ENCODE assay signal across 8 cellular contexts in the genomic region with DNA sequence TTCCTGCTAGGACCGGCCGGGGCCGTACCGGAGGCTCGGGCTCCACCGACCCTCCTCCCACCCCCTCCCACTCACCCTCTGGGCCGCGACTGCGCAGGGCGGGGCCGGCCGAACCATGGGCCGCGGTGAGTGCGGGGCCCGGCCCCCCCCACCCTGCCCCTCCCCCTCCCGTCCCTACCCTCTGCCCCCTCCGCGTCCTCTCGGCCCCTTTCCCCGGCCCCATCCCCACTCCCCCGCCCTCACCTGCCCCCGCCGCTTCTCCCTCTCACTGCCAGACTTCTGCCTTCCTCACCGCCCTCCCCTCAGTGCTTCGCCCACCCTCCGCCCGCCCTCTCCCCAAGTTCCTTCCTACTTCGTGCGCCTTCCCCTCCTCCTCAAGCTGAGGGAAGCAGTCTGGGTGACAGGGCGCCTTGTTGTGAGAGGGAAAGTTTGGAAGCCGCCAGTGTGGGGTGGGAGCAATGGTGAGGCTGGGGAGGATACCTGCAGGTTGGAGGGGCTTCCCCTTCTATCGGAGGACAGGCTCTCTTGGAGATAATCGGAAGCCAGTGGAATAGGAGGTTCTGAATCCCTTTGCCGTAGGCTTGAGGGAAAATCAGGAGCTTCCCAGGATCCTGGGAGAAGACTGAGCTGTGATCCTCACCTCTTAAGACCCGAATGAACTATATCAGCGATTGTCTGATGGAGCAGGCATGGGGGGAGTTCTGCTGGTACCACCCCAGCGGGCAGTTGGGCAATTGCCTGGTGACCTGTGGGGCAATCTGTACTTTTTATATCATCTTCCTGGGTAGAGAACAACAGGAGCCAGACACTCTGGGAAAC. TPM values are rescaled to one million over a fixed set of nuclear protein-coding genes. Genes with fewer than 3 reads are reported as not detected.
DNase-seq lines count a peak whose midpoint lies in the region; ATAC-seq and TF ChIP-seq lines count a peak whose summit lies in the region.

No MANE protein-coding gene starts in this region.

- 2 to 5% methylated on average over 12 to 38 of the region's 38 CpGs for WGBS in GM23248 (ENCODE audit: low coverage in 1 of 2, low lambda C conversion rate in 2 of 2, missing lambda C conversion rate in 2 of 2), 2 experiments
- WGBS in gastroesophageal sphincter (ENCODE audit: low coverage in 1 of 2), 2 donors: 0% methylated on average over 6 of the region's 38 CpGs; no CpG with 5 or more reads in 1 of the 2 donors

- no peaks in the 10 kb centered on the region for H3K9me2 ChIP-seq in GM23248 (ENCODE audit: insufficient read depth)

- H3K27me3 ChIP-seq in GM23248 (replicated peaks; ENCODE audit: insufficient read depth) (no peaks in the 10 kb centered on the region), gastroesophageal sphincter (no peaks in the 10 kb centered on the region), neuron (ENCODE audit: insufficient read depth, low read length) (no peaks in the 10 kb centered on the region)

- DNase-seq in GM23248: peak; percentile 70
- peak; percentile 65 to 82 for DNase-seq in NOMO-1 (lab: John Stamatoyannopoulos, UW; ENCODE audit: unreplicated experiment in 2 of 2)
- DNase-seq in activated effector memory CD4-positive, alpha-beta T cell treated with Interleukin-2 at 50 U/mL for 16 hours: peak; percentile 28

- ATAC-seq in gastroesophageal sphincter (no peak), HG03039 (IDR thresholded peaks at IDR 0.05; ENCODE audit: unreplicated experiment) (no peak), HG02973 (IDR thresholded peaks at IDR 0.05; ENCODE audit: unreplicated experiment) (no peak), HG02884 (IDR thresholded peaks at IDR 0.05; ENCODE audit: unreplicated experiment) (no peak)

- H4K20me1 ChIP-seq in GM23248 (ENCODE audit: insufficient read depth): peaks cover 12% of the 10 kb centered on the region; the same call in 1 of the 2 replicates

- H3K27ac ChIP-seq in GM23248: peak overlapping the region; percentile 97
- H3K27ac ChIP-seq in gastroesophageal sphincter: peak overlapping the region; percentile 88 to 99 (median 98)

- H3K9me3 ChIP-seq in GM23248 (ENCODE audit: low read depth) (no peaks in the 10 kb centered on the region), gastroesophageal sphincter (no peaks in the 10 kb centered on the region), neuron (ENCODE audit: low read length) (no peaks in the 10 kb centered on the region)

- H3F3A ChIP-seq in GM23248 (ENCODE audit: insufficient read depth): peaks cover 47% of the 10 kb centered on the region

- H3K36me3 ChIP-seq in GM23248 (ENCODE audit: low read depth): peaks cover 18% of the 10 kb centered on the region; the same call in 1 of the 2 replicates
- peaks cover 0 to 43% of the 10 kb centered on the region in 2 donors for H3K36me3 ChIP-seq in gastroesophageal sphincter
- peaks cover 35% of the 10 kb centered on the region for H3K36me3 ChIP-seq in neuron (ENCODE audit: insufficient read depth, low read length)

- H3K9ac ChIP-seq in GM23248: peak overlapping the region; percentile 88

- peaks cover 70% of the 10 kb centered on the region for H3K79me2 ChIP-seq in GM23248 (ENCODE audit: insufficient read depth)

- peak overlapping the region; percentile 91 for H3K4me2 ChIP-seq in GM23248 (ENCODE audit: unreplicated experiment)

- H2AFZ ChIP-seq in GM23248 (no peak overlapping the region), neuron (ENCODE audit: low read depth, low read length) (no peak overlapping the region)

- TF ChIP-seq POLR2A in gastroesophageal sphincter (IDR thresholded peaks at IDR 0.05): peak in 1 of 2 donors; percentile 49

- no peak for TF ChIP-seq EP300 in gastroesophageal sphincter (IDR thresholded peaks at IDR 0.05)

- in situ Hi-C loops in GM23248 (cut with MboI): no loop called here

- peaks cover 31% of the 10 kb centered on the region for H3K4me1 ChIP-seq in GM23248 (ENCODE audit: insufficient read depth)
- H3K4me1 ChIP-seq in gastroesophageal sphincter: peaks cover 0 to 70% (median 45%) of the 10 kb centered on the region in 3 donors
- peaks cover 56% of the 10 kb centered on the region for H3K4me1 ChIP-seq in neuron (ENCODE audit: insufficient read depth, low read length)

- H3K4me3 ChIP-seq in GM23248: peak overlapping the region; percentile 93
- H3K4me3 ChIP-seq in gastroesophageal sphincter: peak overlapping the region; percentile 79 to 92
- H3K4me3 ChIP-seq in neuron (ENCODE audit: low read length): peak overlapping the region; percentile 60

- TF ChIP-seq CTCF in gastroesophageal sphincter (IDR thresholded peaks at IDR 0.05): peak in 1 of 4 experiments; percentile 7

RNA-seq across cellular contexts. Expression of a gene that starts 0.5 kb away (rescaled TPM):
- total RNA-seq in GM23248 (2014; rRNA removed; shearing (Covaris generic)): 2.1 and 2.8 TPM in 2 replicates
- 9.7 and 13.0 TPM in 2 replicates for polyA plus RNA-seq in GM23248 (2016; fragmentation: Nextera tagmentation; extraction: Ambion mirVana)
- total RNA-seq in gastroesophageal sphincter: 10 to 100 TPM in 3 of 4 donors, 1 to 10 TPM in 1; 8.9 to 22.6 (median 19.7) TPM

RNA-seq across cellular contexts. Expression of a gene that starts 2.8 kb away (rescaled TPM):
- total RNA-seq in GM23248 (2014; rRNA removed; shearing (Covaris generic)): 13.2 and 14.7 TPM in 2 replicates
- 36.6 and 42.5 TPM in 2 replicates for polyA plus RNA-seq in GM23248 (2016; fragmentation: Nextera tagmentation; extraction: Ambion mirVana)
- total RNA-seq in gastroesophageal sphincter: 10 to 100 TPM; 17.7 to 41.2 (median 36.5) TPM

RNA-seq across cellular contexts. Expression of a gene that starts 23.9 kb away (rescaled TPM):
- 158 and 202 TPM in 2 replicates for total RNA-seq in GM23248 (2014; rRNA removed; shearing (Covaris generic))
- polyA plus RNA-seq in GM23248 (2016; fragmentation: Nextera tagmentation; extraction: Ambion mirVana): 141 and 144 TPM in 2 replicates
- 100 to 1,000 TPM; 138 to 204 (median 182) TPM for total RNA-seq in gastroesophageal sphincter

RNA-seq across cellular contexts. Expression of a gene that starts 26.7 kb away (rescaled TPM):
- total RNA-seq in GM23248 (2014; rRNA removed; shearing (Covaris generic)): under 0.01 and 0.11 TPM in 2 replicates
- 0.15 and 0.18 TPM in 2 replicates for polyA plus RNA-seq in GM23248 (2016; fragmentation: Nextera tagmentation; extraction: Ambion mirVana)
- 1 to 10 TPM in 3 of 4 donors, under 1 TPM in 1; 0.89 to 4.7 (median 1.6) TPM for total RNA-seq in gastroesophageal sphincter

RNA-seq across cellular contexts. Expression of a gene that starts 35.2 kb away (rescaled TPM):
- 184 and 198 TPM in 2 replicates for total RNA-seq in GM23248 (2014; rRNA removed; shearing (Covaris generic))
- 264 and 272 TPM in 2 replicates for polyA plus RNA-seq in GM23248 (2016; fragmentation: Nextera tagmentation; extraction: Ambion mirVana)
- total RNA-seq in gastroesophageal sphincter: 100 to 1,000 TPM in 1 of 4 donors, 10 to 100 TPM in 3; 67.4 to 209 (median 81.7) TPM
